Comparison of ENCODE assay signal across 8 cellular contexts in genomic region chr6:41682497-41682961, GRCh38. TPM values are rescaled to one million over a fixed set of nuclear protein-coding genes. Genes with fewer than 3 reads are reported as not detected.
DNase-seq lines count a peak whose midpoint lies in the region; ATAC-seq and TF ChIP-seq lines count a peak whose summit lies in the region.

No MANE protein-coding gene starts in this region.

- 36 to 43% methylated on average over 13 of the region's 13 CpGs for WGBS in heart right ventricle, 2 donors

- H3K27ac ChIP-seq in VCaP (peak overlapping the region; percentile 58), heart right ventricle (peak overlapping the region in 9 of 10 donors; percentile 81 to 97 (median 86))

- peak overlapping the region; percentile 93 for H3K27ac Mint-ChIP-seq in stimulated activated naive B cell treated with anti-CD40 and anti-IgM and Interleukin-4, amounts not matched to agents 10 μg/mL and 1 μg/mL and 100 μg/mL, for 72 hours

- peaks cover 5 to 25% (median 21%) of the 10 kb centered on the region in 9 donors for H3K4me1 ChIP-seq in heart right ventricle

- H3K4me1 Mint-ChIP-seq in stimulated activated naive B cell treated with anti-CD40 and anti-IgM and Interleukin-4, amounts not matched to agents 10 μg/mL and 1 μg/mL and 100 μg/mL, for 72 hours = peaks cover 24 to 31% of the 10 kb centered on the region in 2 donors

- intact Hi-C loops in heart right ventricle (cut with DNase I) = loop anchor here (1.0 to 10.0 kb wide), 15 partner anchors 52 to 375 kb away; partner anchors contain the start of genes PRICKLE4 (in 2 of the 10), TOMM6 (in 2 of the 10), FRS3 (in 1 of the 10) and TFEB (in 1 of the 10)

- peak; percentile 54 for TF ChIP-seq CTCF in VCaP (conservative IDR thresholded peaks at IDR 0.05)
- TF ChIP-seq CTCF in heart right ventricle (IDR thresholded peaks at IDR 0.05) = peak in 3 of 9 donors; percentile 4 to 34 (median 16)

- H3K36me3 Mint-ChIP-seq in stimulated activated naive B cell treated with anti-CD40 and anti-IgM and Interleukin-4, amounts not matched to agents 10 μg/mL and 1 μg/mL and 100 μg/mL, for 72 hours = peaks cover 10 to 22% of the 10 kb centered on the region in 2 donors

- peak overlapping the region in 9 of 10 donors; percentile 24 to 68 (median 55) for H3K4me3 ChIP-seq in heart right ventricle

- H3K27me3 Mint-ChIP-seq in stimulated activated naive B cell treated with anti-CD40 and anti-IgM and Interleukin-4, amounts not matched to agents 10 μg/mL and 1 μg/mL and 100 μg/mL, for 72 hours = no peaks in the 10 kb centered on the region

- H3K36me3 ChIP-seq in heart right ventricle = peaks cover 0 to 38% (median 23%) of the 10 kb centered on the region in 9 donors

- DNase-seq in heart right ventricle (peak in 1 of 2 donors; percentile 25), NCI-H1694 treated with DMSO at 0.1 percent for 48 hours (lab: John Stamatoyannopoulos, UW) (no peak)
- no peak for DNase-seq in stimulated activated naive B cell treated with anti-CD40 and anti-IgM and Interleukin-4, amounts not matched to agents 10 μg/mL and 1 μg/mL and 100 μg/mL, for 72 hours
- no peak for DNase-seq in central memory CD4-positive, alpha-beta T cell

- H3K27me3 ChIP-seq in heart right ventricle = peaks cover 0 to under 1% (median 0%) of the 10 kb centered on the region in 7 donors

- no peaks in the 10 kb centered on the region for H3K9me3 Mint-ChIP-seq in stimulated activated naive B cell treated with anti-CD40 and anti-IgM and Interleukin-4, amounts not matched to agents 10 μg/mL and 1 μg/mL and 100 μg/mL, for 72 hours

- H3K9me3 ChIP-seq in heart right ventricle = no peaks in the 10 kb centered on the region

- ATAC-seq in GM19025 (IDR thresholded peaks at IDR 0.05; ENCODE audit: low read depth, unreplicated experiment) (peak; percentile 21), heart right ventricle (peak in 7 of 8 donors; percentile 2 to 28 (median 17)), HG03175 (IDR thresholded peaks at IDR 0.05; ENCODE audit: unreplicated experiment) (no peak), HG02763 (IDR thresholded peaks at IDR 0.05; ENCODE audit: unreplicated experiment) (no peak)
- peak; percentile 20 to 28 for ATAC-seq in stimulated activated naive B cell treated with anti-CD40 and anti-IgM and Interleukin-4, amounts not matched to agents 10 μg/mL and 1 μg/mL and 100 μg/mL, for 72 hours (replicated peaks)

- peak overlapping the region; percentile 83 to 89 for H3K4me3 Mint-ChIP-seq in stimulated activated naive B cell treated with anti-CD40 and anti-IgM and Interleukin-4, amounts not matched to agents 10 μg/mL and 1 μg/mL and 100 μg/mL, for 72 hours

RNA-seq across cellular contexts. Expression of gene MDFI, which starts 44.3 kb away (rescaled TPM):
- 1 to 10 TPM in 6 of 10 donors, under 1 TPM in 4; 0.34 to 2.7 (median 1.2) TPM for total RNA-seq in heart right ventricle
- polyA plus RNA-seq in heart right ventricle = 1 to 10 TPM; 1.2 to 4.4 TPM

RNA-seq across cellular contexts. Expression of gene TFEB, which starts 52.9 kb away (rescaled TPM):
- total RNA-seq in heart right ventricle = 10 to 100 TPM; 29.2 to 47.0 (median 39.6) TPM
- polyA plus RNA-seq in heart right ventricle = 10 to 100 TPM; 36.9 to 52.3 TPM

Comparison
In these comparisons a context has a peak if more than half of its experiments do, and no peak if none do; other contexts are left out.
1. ATAC-seq: peak in GM19025 (single experiment), heart right ventricle (7 of 8) and stimulated activated naive B cell treated with anti-CD40 and anti-IgM and Interleukin-4, amounts not matched to agents 10 μg/mL and 1 μg/mL and 100 μg/mL, for 72 hours (2 of 2); none in HG03175 (single experiment) and HG02763 (single experiment).